Comparison of ENCODE assay signal across 16 cellular contexts in the genomic region with DNA sequence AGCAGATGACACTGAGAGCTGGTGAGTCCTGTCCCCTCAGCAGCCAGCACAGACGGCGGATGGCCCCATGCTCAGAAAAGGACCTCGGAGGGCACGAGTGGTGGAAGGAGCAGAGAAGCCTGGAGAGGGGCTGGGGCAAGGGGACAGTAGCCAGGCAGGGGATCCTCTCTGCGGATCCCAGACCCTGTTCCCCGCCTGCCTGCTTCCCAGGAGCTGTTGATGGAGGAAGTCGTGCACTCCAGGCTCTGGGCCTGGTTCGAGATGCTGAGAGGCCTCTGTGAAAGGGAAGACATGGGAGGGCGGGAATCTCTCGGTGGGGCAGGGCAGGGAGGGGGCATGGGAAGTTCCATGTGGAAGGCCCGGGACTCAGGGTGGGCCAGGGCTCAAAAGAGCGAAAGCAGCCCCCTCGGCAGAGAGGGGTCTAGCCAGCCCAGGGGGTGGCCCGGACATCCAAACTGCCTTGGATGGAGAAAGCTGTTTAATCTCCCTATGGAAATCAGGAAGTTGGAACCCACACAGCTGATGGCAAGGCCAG. TPM values are rescaled to one million over a fixed set of nuclear protein-coding genes. Genes with fewer than 3 reads are reported as not detected.
A peak's percentile ranks its signal among the peaks of the same experiment; 100 is the strongest.
DNase-seq lines count a peak whose midpoint lies in the region; ATAC-seq and TF ChIP-seq lines count a peak whose summit lies in the region.
"Had no signal": no experiment of that assay in that cellular context is flagged by ENCODE, and none has a peak within 500 bp of the region (broad histone marks: within the 10 kb centered on the region; RNA-seq: fewer than 3 reads in every experiment).

No MANE protein-coding gene starts in this region.

- ATAC-seq in HG03460 (IDR thresholded peaks at IDR 0.05; ENCODE audit: unreplicated experiment) (no peak), GM18868 (IDR thresholded peaks at IDR 0.05; ENCODE audit: unreplicated experiment) (no peak)

- no peak for TF ChIP-seq CTCF in brain (conservative IDR thresholded peaks at IDR 0.05)
- TF ChIP-seq CTCF in hepatocyte (IDR thresholded peaks at IDR 0.05; ENCODE audit: poor library complexity): no peak
- TF ChIP-seq CTCF in neural progenitor cell (IDR thresholded peaks at IDR 0.05): no peak
- TF ChIP-seq CTCF in stomach (IDR thresholded peaks at IDR 0.05): no peak
- TF ChIP-seq CTCF in MM.1S (IDR thresholded peaks at IDR 0.05; ENCODE audit: low read length): no peak

- no peak overlapping the region for H3K9ac ChIP-seq in neural progenitor cell
- no peak overlapping the region for H3K9ac ChIP-seq in MM.1S (ENCODE audit: low read length)

- H3K27me3 ChIP-seq in hepatocyte (no peaks in the 10 kb centered on the region), neural progenitor cell (no peaks in the 10 kb centered on the region), stomach (no peaks in the 10 kb centered on the region), MM.1S (replicated peaks; ENCODE audit: insufficient read depth, low read length) (no peaks in the 10 kb centered on the region)

- H3K4me3 Mint-ChIP-seq in brain (peak overlapping the region in 1 of 5 experiments; percentile 7), neural progenitor cell (no peak overlapping the region)

- H3K79me2 ChIP-seq in hepatocyte (no peaks in the 10 kb centered on the region), neural progenitor cell (ENCODE audit: low read depth) (no peaks in the 10 kb centered on the region), MM.1S (ENCODE audit: low read length) (no peaks in the 10 kb centered on the region)

- no peak for TF ChIP-seq EP300 in stomach (IDR thresholded peaks at IDR 0.05)

- no peak overlapping the region for H2AFZ ChIP-seq in hepatocyte
- no peak overlapping the region for H2AFZ ChIP-seq in neural progenitor cell (replicated peaks)
- no peak overlapping the region for H2AFZ ChIP-seq in MM.1S (ENCODE audit: low read length)

- H3K4me2 ChIP-seq in hepatocyte: no peak overlapping the region
- no peak overlapping the region for H3K4me2 ChIP-seq in neural progenitor cell
- H3K4me2 ChIP-seq in MM.1S (ENCODE audit: low read depth, low read length): no peak overlapping the region

- H3K36me3 ChIP-seq in hepatocyte (replicated peaks; ENCODE audit: insufficient read depth, low read depth) (no peaks in the 10 kb centered on the region), neural progenitor cell (no peaks in the 10 kb centered on the region), stomach (no peaks in the 10 kb centered on the region), MM.1S (replicated peaks; ENCODE audit: insufficient read depth, low read length) (no peaks in the 10 kb centered on the region)

- H3K9me3 Mint-ChIP-seq in brain (peaks cover 0 to 6% (median 0%) of the 10 kb centered on the region in 5 experiments), neural progenitor cell (no peaks in the 10 kb centered on the region)

- intact Hi-C loops in stomach (cut with DNase I; ENCODE audit: low total_unique reads): no loop called here

- H3K9me2 ChIP-seq in hepatocyte (replicated peaks; ENCODE audit: insufficient read depth) (no peaks in the 10 kb centered on the region), MM.1S (replicated peaks; ENCODE audit: insufficient read depth, low read length) (no peaks in the 10 kb centered on the region)

- H3K4me3 ChIP-seq in hepatocyte (no peak overlapping the region), neural progenitor cell (no peak overlapping the region), stomach (no peak overlapping the region), MM.1S (ENCODE audit: low read length) (no peak overlapping the region)

- no peaks in the 10 kb centered on the region for H4K20me1 ChIP-seq in hepatocyte (ENCODE audit: insufficient read depth, poor library complexity, severe bottlenecking)
- H4K20me1 ChIP-seq in neural progenitor cell (ENCODE audit: low read depth): no peaks in the 10 kb centered on the region
- H4K20me1 ChIP-seq in MM.1S (ENCODE audit: insufficient read depth, low read length): no peaks in the 10 kb centered on the region

- H3K4me1 ChIP-seq in hepatocyte (ENCODE audit: insufficient read depth) (peaks cover 45% of the 10 kb centered on the region), neural progenitor cell (peaks cover 18% of the 10 kb centered on the region), stomach (peaks cover 50 to 69% (median 67%) of the 10 kb centered on the region in 4 donors), MM.1S (ENCODE audit: low read length) (no peaks in the 10 kb centered on the region)

- H3K4me1 Mint-ChIP-seq in brain (peaks cover 55% of the 10 kb centered on the region), neural progenitor cell (peaks cover 33% of the 10 kb centered on the region)

- peak overlapping the region; percentile 37 to 96 (median 75) for H3K27ac Mint-ChIP-seq in brain
- peak overlapping the region; percentile 36 for H3K27ac Mint-ChIP-seq in neural progenitor cell

- DNase-seq in hepatocyte (ENCODE audit: low spot score) (no peak), neural progenitor cell (ENCODE audit: low spot score) (no peak), stomach (no peak), MM.1S (no peak)
- DNase-seq: ACHN, AML-193, COR-L47, H7, NCI-H187 treated with DMSO at 0.1 percent for 48 hours, NCI-H446, NCI-H69, SIG-M5 had no signal

- H3F3A ChIP-seq in neural progenitor cell (ENCODE audit: low read depth) (peaks cover 10% of the 10 kb centered on the region), MM.1S (ENCODE audit: insufficient read depth, low read length) (no peaks in the 10 kb centered on the region)

- peak overlapping the region; percentile 71 for H3K27ac ChIP-seq in hepatocyte
- H3K27ac ChIP-seq in neural progenitor cell: no peak overlapping the region
- peak overlapping the region in 4 of 5 donors; percentile 57 to 87 (median 80) for H3K27ac ChIP-seq in stomach
- no peak overlapping the region for H3K27ac ChIP-seq in MM.1S (ENCODE audit: low read length)
- H3K27ac ChIP-seq: HL-60 had no signal

- H3K9me3 ChIP-seq in hepatocyte (ENCODE audit: low read depth) (no peaks in the 10 kb centered on the region), neural progenitor cell (ENCODE audit: low read depth) (no peaks in the 10 kb centered on the region), stomach (no peaks in the 10 kb centered on the region), MM.1S (replicated peaks; ENCODE audit: insufficient read depth, low read length) (no peaks in the 10 kb centered on the region)

- H3K27me3 Mint-ChIP-seq in brain (peaks cover under 1% of the 10 kb centered on the region), neural progenitor cell (ENCODE audit: insufficient read depth, low read depth) (peaks cover 12% of the 10 kb centered on the region)

- no peak for TF ChIP-seq POLR2A in stomach (IDR thresholded peaks at IDR 0.05)

- WGBS in hepatocyte (ENCODE audit: low lambda C conversion rate, missing lambda C conversion rate): 76% methylated on average over 14 of the region's 14 CpGs
- WGBS in stomach, 5 donors: 52 to 75% (median 64%) methylated on average over 11 to 14 of the region's 14 CpGs

- no peaks in the 10 kb centered on the region for H3K36me3 Mint-ChIP-seq in brain
- H3K36me3 Mint-ChIP-seq in neural progenitor cell: no peaks in the 10 kb centered on the region

RNA-seq across cellular contexts. Expression of gene MAGEF1, which starts 47.9 kb away (rescaled TPM):
- 98.8 TPM for polyA plus RNA-seq in brain (ENCODE audit: insufficient read depth, low read depth, low replicate concordance)
- total RNA-seq in hepatocyte: 57.6 and 66.5 TPM in 2 replicates
- 74.4 and 74.9 TPM in 2 replicates for polyA plus RNA-seq in hepatocyte
- total RNA-seq in neural progenitor cell (ENCODE audit: low replicate concordance): 73.9 and 88.1 TPM in 2 replicates
- total RNA-seq in stomach: 10 to 100 TPM; 19.3 to 81.1 (median 38.0) TPM
- 10 to 100 TPM; 28.9 to 35.5 (median 33.9) TPM for polyA plus RNA-seq in stomach

RNA-seq across cellular contexts. Expression of gene VPS8, which starts 52.2 kb away (rescaled TPM):
- polyA plus RNA-seq in brain (ENCODE audit: insufficient read depth, low read depth, low replicate concordance): 18.3 TPM
- 61.9 and 62.4 TPM in 2 replicates for total RNA-seq in hepatocyte
- 20.5 and 24.9 TPM in 2 replicates for polyA plus RNA-seq in hepatocyte
- total RNA-seq in neural progenitor cell (ENCODE audit: low replicate concordance): 49.1 and 93.1 TPM in 2 replicates
- 100 to 1,000 TPM in 1 of 5 donors, 10 to 100 TPM in 4; 34.8 to 126 (median 48.1) TPM for total RNA-seq in stomach
- 10 to 100 TPM in 2 of 3 donors, 1 to 10 TPM in 1; 7.5 to 11.9 (median 10.1) TPM for polyA plus RNA-seq in stomach

Comparison
In these comparisons a context has a peak if more than half of its experiments do, and no peak if none do; other contexts are left out.
1. H3K27ac ChIP-seq: peak in hepatocyte (single experiment) and stomach (4 of 5); none in neural progenitor cell (single experiment) and MM.1S (single experiment).